Comparison of ENCODE assay signal across 17 cellular contexts in the genomic region with DNA sequence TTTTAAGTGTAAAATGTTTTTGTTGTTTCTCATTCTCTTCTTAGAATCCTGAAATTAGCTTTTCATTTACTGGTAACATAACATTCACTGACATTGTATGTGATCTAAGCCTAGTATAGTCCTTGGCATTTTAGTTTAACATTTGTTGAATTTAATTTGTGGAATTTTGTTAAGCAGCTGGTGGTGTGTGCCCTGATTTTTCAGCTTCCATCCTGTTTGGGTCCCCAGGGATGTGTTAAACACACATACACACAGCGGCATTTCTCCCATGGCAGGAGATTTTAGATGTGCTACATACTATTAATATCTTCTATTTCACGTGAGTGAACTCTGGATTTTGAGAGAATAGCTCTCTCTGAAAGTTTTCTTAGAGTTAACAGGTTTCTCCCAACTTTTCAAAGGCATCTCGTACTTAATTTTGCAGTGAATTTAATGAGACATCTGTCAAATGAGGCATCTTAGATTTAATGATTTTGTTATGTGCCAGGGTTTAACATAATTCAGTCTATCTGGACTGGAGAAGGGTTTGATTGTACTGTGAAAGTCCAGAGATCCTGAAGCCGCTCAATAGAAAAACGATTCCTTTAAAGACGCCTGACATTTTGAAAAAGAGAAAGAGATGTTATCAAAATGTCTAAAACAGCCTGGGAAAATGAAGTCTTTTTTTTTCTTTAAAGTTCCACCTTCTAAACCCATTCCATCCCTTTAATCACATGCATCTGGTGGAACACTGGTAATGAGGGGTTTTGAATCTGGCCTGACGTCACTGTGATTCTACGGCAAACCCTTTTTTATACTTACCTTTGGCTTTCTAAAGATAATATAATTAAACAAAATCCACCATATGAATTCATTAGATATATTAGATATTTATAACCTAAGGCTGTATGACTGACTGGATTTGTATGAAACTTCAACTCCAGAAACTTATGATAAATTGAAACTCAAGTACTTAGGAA. TPM values are rescaled to one million over a fixed set of nuclear protein-coding genes. Genes with fewer than 3 reads are reported as not detected.
DNase-seq lines count a peak whose midpoint lies in the region; ATAC-seq, FAIRE-seq and TF ChIP-seq lines count a peak whose summit lies in the region.
"Had no signal": no experiment of that assay in that cellular context is flagged by ENCODE, and none has a peak within 500 bp of the region (broad histone marks: within the 10 kb centered on the region; RNA-seq: fewer than 3 reads in every experiment).

No MANE protein-coding gene starts in this region.

- H3K27ac ChIP-seq in dorsolateral prefrontal cortex, result peak overlapping the region in 55 of 59 donors; percentile 6 to 98 (median 87)
- H3K27ac ChIP-seq in CD4-positive, alpha-beta T cell (ENCODE audit: low read depth, low read length), result no peak overlapping the region
- H3K27ac ChIP-seq: cardiac muscle cell, WERI-Rb-1 had no signal

- WGBS in lower leg skin, 2 donors, result 72 to 81% methylated on average over 8 of the region's 8 CpGs

- no peaks in the 10 kb centered on the region for H3K27me3 Mint-ChIP-seq in CD4-positive, alpha-beta T cell

- H3K9me3 Mint-ChIP-seq in CD4-positive, alpha-beta T cell, result no peaks in the 10 kb centered on the region

- peak; percentile 23 for FAIRE-seq in GM12891 (lab: Jason Lieb, UNC)
- FAIRE-seq: endothelial cell of umbilical vein had no signal

- peak overlapping the region; percentile 3 to 95 (median 83) for H3K4me3 ChIP-seq in dorsolateral prefrontal cortex
- H3K4me3 ChIP-seq in lower leg skin (ENCODE audit: low read depth, poor library complexity, severe bottlenecking), result no peak overlapping the region
- H3K4me3 ChIP-seq: cardiac muscle cell, thyroid gland had no signal

- intact Hi-C loops in dorsolateral prefrontal cortex (cut with DNase I), result no loop called here
- intact Hi-C loops in lower leg skin (cut with DNase I; ENCODE audit: low total_unique reads), result no loop called here
- intact Hi-C loops in CD4-positive, alpha-beta T cell (cut with DNase I, micrococcal nuclease), result no loop called here

- H3K27ac Mint-ChIP-seq in CD4-positive, alpha-beta T cell, result no peak overlapping the region

- no peak for ATAC-seq in CD4-positive, alpha-beta T cell (ENCODE audit: poor library complexity)
- ATAC-seq: PC-3 had no signal

- H3K9me3 ChIP-seq in CD4-positive, alpha-beta T cell (ENCODE audit: control insufficient read depth, low read length), result no peaks in the 10 kb centered on the region
- H3K9me3 ChIP-seq: thyroid gland had no signal

- peaks cover 21% of the 10 kb centered on the region for H3K4me1 Mint-ChIP-seq in CD4-positive, alpha-beta T cell (ENCODE audit: low read depth)

- TF ChIP-seq POLR2A in GM12891 (IDR thresholded peaks at IDR 0.05; ENCODE audit: low read depth, low read length) (no peak), lower leg skin (IDR thresholded peaks at IDR 0.05) (no peak)

- H3K27me3 ChIP-seq in dorsolateral prefrontal cortex, result no peaks in the 10 kb centered on the region
- no peaks in the 10 kb centered on the region for H3K27me3 ChIP-seq in CD4-positive, alpha-beta T cell (ENCODE audit: control insufficient read depth, insufficient read depth, low read length)
- H3K27me3 ChIP-seq: cardiac muscle cell, thyroid gland had no signal

- POLR2A ChIA-PET in CD4-positive, alpha-beta T cell (lab: Charles Lee), result no interaction called here

- no peaks in the 10 kb centered on the region for H3K36me3 Mint-ChIP-seq in CD4-positive, alpha-beta T cell (ENCODE audit: low read depth)

- H3K4me3 Mint-ChIP-seq in CD4-positive, alpha-beta T cell, result no peak overlapping the region

- CTCF ChIA-PET in CD4-positive, alpha-beta T cell (lab: Charles Lee), result no interaction called here

- no peak for DNase-seq in GM12891 (ENCODE audit: insufficient read length, low spot score)
- peak; percentile 58 for DNase-seq in NCI-H82 (lab: John Stamatoyannopoulos, UW)
- no peak for DNase-seq in dorsolateral prefrontal cortex
- peak; percentile 34 for DNase-seq in retina
- no peak for DNase-seq in activated CD4-positive, alpha-beta T cell treated with anti-CD3 and anti-CD28 coated beads, Interleukin-2, amount 50 U/mL, for 1 hour
- no peak for DNase-seq in lower leg skin (ENCODE audit: low spot score in 2 of 2)
- no peak for DNase-seq in CD4-positive, alpha-beta T cell
- no peak for DNase-seq in middle frontal gyrus (ENCODE audit: extremely low spot score, low spot score)
- DNase-seq: activated naive CD4-positive, alpha-beta T cell; C1 segment of cervical spinal cord; islet precursor cell; NCI-H2227 treated with DMSO at 0.1 percent for 48 hours; PC-3; thyroid gland; WERI-Rb-1 had no signal

- TF ChIP-seq CTCF in dorsolateral prefrontal cortex (IDR thresholded peaks at IDR 0.05 in 54 of 56, conservative IDR thresholded peaks at IDR 0.05 in 2 of 56; ENCODE audit: low read depth in 1 of 56, partially characterized antibody in 56 of 56) (no peak), lower leg skin (IDR thresholded peaks at IDR 0.05) (no peak)
- TF ChIP-seq CTCF in CD4-positive, alpha-beta T cell (IDR thresholded peaks at IDR 0.05), result no peak

TF ChIP-seq in GM12891, 5 proteins besides CTCF, POLR2A, EP300 and RAD21:
- no peak for TF ChIP-seq TAF1 (IDR thresholded peaks at IDR 0.05; ENCODE audit: low read depth, low read length)
- TF ChIP-seq PAX5 (IDR thresholded peaks at IDR 0.05; ENCODE audit: insufficient read depth, low read length, severe bottlenecking), result no peak
- TF ChIP-seq SPI1 (IDR thresholded peaks at IDR 0.05; ENCODE audit: low read depth, low read length), result no peak
- TF ChIP-seq POLR2AphosphoS5 (IDR thresholded peaks at IDR 0.05; ENCODE audit: low read depth, low read length), result no peak
- TF ChIP-seq POU2F2 (IDR thresholded peaks at IDR 0.05; ENCODE audit: low read depth, low read length), result no peak

RNA-seq across cellular contexts. Expression of gene PHLPP1, which starts 6.8 kb away (rescaled TPM):
- 4.2 TPM for polyA plus RNA-seq in GM12891 (2012; ENCODE audit: low read depth, missing spikeins)
- total RNA-seq in dorsolateral prefrontal cortex, result 100 to 1,000 TPM in 66 of 120 experiments, 10 to 100 TPM in 54; 42.7 to 292 (median 103) TPM
- total RNA-seq in lower leg skin, result 10 to 100 TPM; 27.3 to 38.5 (median 33.1) TPM
- total RNA-seq in CD4-positive, alpha-beta T cell, result 1 to 10 TPM; 6.8 to 7.1 TPM

Comparison
In these comparisons a context has a peak if more than half of its experiments do, and no peak if none do; other contexts are left out.
1. DNase-seq: peak in NCI-H82 (single experiment) and retina (single experiment); none in GM12891 (single experiment), dorsolateral prefrontal cortex (0 of 10), activated CD4-positive, alpha-beta T cell treated with anti-CD3 and anti-CD28 coated beads, Interleukin-2, amount 50 U/mL, for 1 hour (single experiment), lower leg skin (0 of 2), CD4-positive, alpha-beta T cell (0 of 10) and middle frontal gyrus (single experiment).